8 cellular contexts compared by ENCODE assay signal in the genomic region with DNA sequence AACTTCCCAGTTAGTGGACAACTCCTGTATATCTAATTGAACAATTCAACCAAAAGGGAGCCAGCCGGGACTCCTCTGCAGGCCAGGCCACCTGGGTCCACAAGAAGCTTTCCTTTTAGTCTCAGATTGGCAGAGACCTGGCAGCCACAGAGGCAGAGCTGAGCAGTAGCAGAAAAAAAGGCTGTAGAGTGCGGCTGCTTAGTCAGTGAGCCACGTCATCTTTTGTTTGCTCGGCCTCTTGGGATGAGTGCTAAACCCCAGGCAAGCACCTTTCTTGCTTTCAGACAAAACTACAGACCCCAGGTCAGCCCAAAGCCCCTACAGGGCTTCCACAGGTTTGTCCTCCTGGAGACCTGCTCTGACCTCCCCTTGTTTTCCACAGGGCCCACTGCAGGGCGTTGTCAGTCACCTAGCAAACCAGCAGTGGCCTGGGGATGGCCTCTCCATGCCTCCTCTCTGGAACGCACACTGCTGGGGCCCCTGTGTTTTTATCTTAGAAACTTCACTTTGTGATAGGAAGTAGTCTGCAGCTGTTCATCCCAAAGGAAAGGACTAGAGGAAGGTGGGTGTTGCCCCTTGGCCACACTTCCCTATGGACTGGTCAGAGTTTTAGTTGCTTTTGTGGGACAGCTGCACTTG. TPM values are rescaled to one million over a fixed set of nuclear protein-coding genes. Genes with fewer than 3 reads are reported as not detected.
DNase-seq lines count a peak whose midpoint lies in the region; ATAC-seq and TF ChIP-seq lines count a peak whose summit lies in the region.

No MANE protein-coding gene starts in this region.

- H3K27me3 ChIP-seq in HCT116 (ENCODE audit: insufficient read depth, low read length) (no peaks in the 10 kb centered on the region), WERI-Rb-1 (ENCODE audit: insufficient read depth, low read depth, severe bottlenecking) (no peaks in the 10 kb centered on the region), smooth muscle cell (ENCODE audit: low read depth) (no peaks in the 10 kb centered on the region)

- H3K27ac Mint-ChIP-seq in nephron progenitor cell: no peak overlapping the region

- BruUV-seq in HCT116 (replicated peaks; lab: Mats Ljungman, UMichigan): no TSS peak

- no peaks in the 10 kb centered on the region for H3K27me3 Mint-ChIP-seq in nephron progenitor cell (ENCODE audit: low read depth, poor library complexity)

- TF ChIP-seq RAD21 in HCT116 (IDR thresholded peaks at IDR 0.05; ENCODE audit: low read depth): no peak

- WGBS in smooth muscle cell (ENCODE audit: low lambda C conversion rate): 15% methylated on average over 6 of the region's 6 CpGs

- CTCF ChIA-PET in HCT116 (lab: Charles Lee): no interaction called here

- H3K9me3 ChIP-seq in HCT116 (ENCODE audit: control insufficient read depth in 1 of 2, insufficient read depth in 1 of 2, low read depth in 1 of 2, low read length in 2 of 2): no peaks in the 10 kb centered on the region
- no peaks in the 10 kb centered on the region for H3K9me3 ChIP-seq in WERI-Rb-1 (ENCODE audit: severe bottlenecking)
- H3K9me3 ChIP-seq in smooth muscle cell (replicated peaks; ENCODE audit: low read depth): no peaks in the 10 kb centered on the region

- TF ChIP-seq CTCF in HCT116 (IDR thresholded peaks at IDR 0.05 in 2 of 3, conservative IDR thresholded peaks at IDR 0.05 in 1 of 3; ENCODE audit: borderline replicate concordance in 1 of 3, insufficient read depth in 1 of 3, low read depth in 2 of 3, low read length in 2 of 3) (no peak), WERI-Rb-1 (IDR thresholded peaks at IDR 0.05; ENCODE audit: low read depth, low read length) (no peak), smooth muscle cell (IDR thresholded peaks at IDR 0.05; ENCODE audit: borderline replicate concordance, insufficient read depth, poor library complexity, severe bottlenecking) (no peak), nephron progenitor cell (IDR thresholded peaks at IDR 0.05) (no peak)

- no peak for TF ChIP-seq POLR2A in HCT116 (IDR thresholded peaks at IDR 0.05; ENCODE audit: borderline replicate concordance, extremely low read depth, insufficient read depth, insufficient read length)

- H2AFZ ChIP-seq in HCT116 (ENCODE audit: low read depth, low read length, poor library complexity, severe bottlenecking) (no peak overlapping the region), smooth muscle cell (ENCODE audit: low read depth) (no peak overlapping the region)

- intact Hi-C loops in HCT116 (cut with micrococcal nuclease): loop anchor here (10.0 kb wide), 1 partner anchor 46 kb away; a partner anchor contains a TSS
- intact Hi-C loops in left cardiac atrium (cut with DNase I): no loop called here

- peak overlapping the region; percentile 33; the same call in 1 of the 2 replicates for H3K9ac ChIP-seq in HCT116 (ENCODE audit: low read length)
- peak overlapping the region; percentile 58 for H3K9ac ChIP-seq in smooth muscle cell (ENCODE audit: low read depth)

- peaks cover 19% of the 10 kb centered on the region for H3F3A ChIP-seq in smooth muscle cell (ENCODE audit: low read depth)

- no peak for DNase-seq in HCT116 (ENCODE audit: low read depth, low spot score)
- DNase-seq in WERI-Rb-1: no peak
- DNase-seq in left cardiac atrium: peak; percentile 38
- DNase-seq in smooth muscle cell (lab: John Stamatoyannopoulos, UW; ENCODE audit: unreplicated experiment): no peak
- DNase-seq in nephron progenitor cell: no peak

- H3K4me2 ChIP-seq in HCT116 (ENCODE audit: low read length): peak overlapping the region; percentile 52
- peak overlapping the region; percentile 71 for H3K4me2 ChIP-seq in smooth muscle cell

- H3K36me3 ChIP-seq in HCT116 (ENCODE audit: control insufficient read depth in 1 of 2, insufficient read depth in 2 of 2, low read length in 2 of 2): 0 out of 4 replicates have a peak, but pooled peaks cover 0 to 3% of the 10 kb centered on the region in 2 experiments
- H3K36me3 ChIP-seq in WERI-Rb-1: peaks cover 45% of the 10 kb centered on the region
- H3K36me3 ChIP-seq in smooth muscle cell (ENCODE audit: low read depth): no peaks in the 10 kb centered on the region

- H4K20me1 ChIP-seq in HCT116 (ENCODE audit: insufficient read depth) (no peaks in the 10 kb centered on the region), smooth muscle cell (ENCODE audit: low read depth) (peaks cover 23% of the 10 kb centered on the region)

- peaks cover 69% of the 10 kb centered on the region for H3K79me2 ChIP-seq in HCT116 (ENCODE audit: insufficient read depth, low read length)
- peaks cover 45% of the 10 kb centered on the region for H3K79me2 ChIP-seq in smooth muscle cell (ENCODE audit: low read depth)

- no peaks in the 10 kb centered on the region for H3K9me2 ChIP-seq in HCT116 (ENCODE audit: insufficient read depth)

- POLR2A ChIA-PET in HCT116 (lab: Charles Lee): no interaction called here

- no peak overlapping the region for H3K4me3 Mint-ChIP-seq in nephron progenitor cell

- RAD21 ChIA-PET in HCT116 (lab: Charles Lee; ENCODE audit: low non-redundant PET in 1 of 2, low total read pairs in 2 of 2, uncharacterized antibody in 2 of 2, unreplicated experiment in 2 of 2): no interaction called here

- ATAC-seq in HCT116: peak; percentile 78
- peak in 1 of 2 donors; percentile 75 for ATAC-seq in left cardiac atrium
- ATAC-seq in GM21717 (IDR thresholded peaks at IDR 0.05; ENCODE audit: unreplicated experiment): no peak
- no peak for ATAC-seq in HG03097 (IDR thresholded peaks at IDR 0.05; ENCODE audit: low FRiP score, unreplicated experiment)
- no peak for ATAC-seq in GM21526 (IDR thresholded peaks at IDR 0.05; ENCODE audit: low FRiP score, unreplicated experiment)

- H3K4me1 ChIP-seq in HCT116 (ENCODE audit: control insufficient read depth in 1 of 2, insufficient read depth in 2 of 2, low read length in 2 of 2): peaks cover 26 to 42% of the 10 kb centered on the region in 2 experiments
- peaks cover 64% of the 10 kb centered on the region for H3K4me1 ChIP-seq in smooth muscle cell (ENCODE audit: low read depth)

- H3K4me3 ChIP-seq in HCT116 (replicated peaks in 1 of 2; ENCODE audit: low read depth in 1 of 2, low read length in 2 of 2) (no peak overlapping the region), WERI-Rb-1 (ENCODE audit: low read depth, low read length) (no peak overlapping the region), smooth muscle cell (no peak overlapping the region)

- H3K4me1 Mint-ChIP-seq in nephron progenitor cell: peaks cover 87% of the 10 kb centered on the region

- H3K9me3 Mint-ChIP-seq in nephron progenitor cell: no peaks in the 10 kb centered on the region

- H3K36me3 Mint-ChIP-seq in nephron progenitor cell (ENCODE audit: low read depth): peaks cover 6% of the 10 kb centered on the region

- H3K27ac ChIP-seq in HCT116 (ENCODE audit: low read depth, low read length) (no peak overlapping the region), WERI-Rb-1 (peak overlapping the region; percentile 22), smooth muscle cell (ENCODE audit: low read depth) (peak overlapping the region; percentile 90)

TF ChIP-seq in HCT116, 20 proteins besides CTCF, POLR2A, EP300 and RAD21:
- TF ChIP-seq, protein P1, sequence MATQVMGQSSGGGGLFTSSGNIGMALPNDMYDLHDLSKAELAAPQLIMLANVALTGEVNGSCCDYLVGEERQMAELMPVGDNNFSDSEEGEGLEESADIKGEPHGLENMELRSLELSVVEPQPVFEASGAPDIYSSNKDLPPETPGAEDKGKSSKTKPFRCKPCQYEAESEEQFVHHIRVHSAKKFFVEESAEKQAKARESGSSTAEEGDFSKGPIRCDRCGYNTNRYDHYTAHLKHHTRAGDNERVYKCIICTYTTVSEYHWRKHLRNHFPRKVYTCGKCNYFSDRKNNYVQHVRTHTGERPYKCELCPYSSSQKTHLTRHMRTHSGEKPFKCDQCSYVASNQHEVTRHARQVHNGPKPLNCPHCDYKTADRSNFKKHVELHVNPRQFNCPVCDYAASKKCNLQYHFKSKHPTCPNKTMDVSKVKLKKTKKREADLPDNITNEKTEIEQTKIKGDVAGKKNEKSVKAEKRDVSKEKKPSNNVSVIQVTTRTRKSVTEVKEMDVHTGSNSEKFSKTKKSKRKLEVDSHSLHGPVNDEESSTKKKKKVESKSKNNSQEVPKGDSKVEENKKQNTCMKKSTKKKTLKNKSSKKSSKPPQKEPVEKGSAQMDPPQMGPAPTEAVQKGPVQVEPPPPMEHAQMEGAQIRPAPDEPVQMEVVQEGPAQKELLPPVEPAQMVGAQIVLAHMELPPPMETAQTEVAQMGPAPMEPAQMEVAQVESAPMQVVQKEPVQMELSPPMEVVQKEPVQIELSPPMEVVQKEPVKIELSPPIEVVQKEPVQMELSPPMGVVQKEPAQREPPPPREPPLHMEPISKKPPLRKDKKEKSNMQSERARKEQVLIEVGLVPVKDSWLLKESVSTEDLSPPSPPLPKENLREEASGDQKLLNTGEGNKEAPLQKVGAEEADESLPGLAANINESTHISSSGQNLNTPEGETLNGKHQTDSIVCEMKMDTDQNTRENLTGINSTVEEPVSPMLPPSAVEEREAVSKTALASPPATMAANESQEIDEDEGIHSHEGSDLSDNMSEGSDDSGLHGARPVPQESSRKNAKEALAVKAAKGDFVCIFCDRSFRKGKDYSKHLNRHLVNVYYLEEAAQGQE (IDR thresholded peaks at IDR 0.05; ENCODE audit: low read depth): no peak
- no peak for TF ChIP-seq ELF1 (IDR thresholded peaks at IDR 0.05; ENCODE audit: borderline replicate concordance, low read depth)

RNA-seq across cellular contexts. Expression of a gene that starts 49.9 kb away (rescaled TPM):
- total RNA-seq in HCT116 (2021; ENCODE audit: unreplicated experiment): 28.7 TPM
- polyA plus RNA-seq in HCT116 (2012): 27.3 and 30.7 TPM in 2 replicates
- total RNA-seq in left cardiac atrium: 10 to 100 TPM; 20.3 to 34.6 TPM
- 14.3 and 16.4 TPM in 2 replicates for total RNA-seq in smooth muscle cell
- 32.4 and 35.0 TPM in 2 replicates for polyA plus RNA-seq in smooth muscle cell
